ENCODE assay signal across 8 cellular contexts in the genomic region with DNA sequence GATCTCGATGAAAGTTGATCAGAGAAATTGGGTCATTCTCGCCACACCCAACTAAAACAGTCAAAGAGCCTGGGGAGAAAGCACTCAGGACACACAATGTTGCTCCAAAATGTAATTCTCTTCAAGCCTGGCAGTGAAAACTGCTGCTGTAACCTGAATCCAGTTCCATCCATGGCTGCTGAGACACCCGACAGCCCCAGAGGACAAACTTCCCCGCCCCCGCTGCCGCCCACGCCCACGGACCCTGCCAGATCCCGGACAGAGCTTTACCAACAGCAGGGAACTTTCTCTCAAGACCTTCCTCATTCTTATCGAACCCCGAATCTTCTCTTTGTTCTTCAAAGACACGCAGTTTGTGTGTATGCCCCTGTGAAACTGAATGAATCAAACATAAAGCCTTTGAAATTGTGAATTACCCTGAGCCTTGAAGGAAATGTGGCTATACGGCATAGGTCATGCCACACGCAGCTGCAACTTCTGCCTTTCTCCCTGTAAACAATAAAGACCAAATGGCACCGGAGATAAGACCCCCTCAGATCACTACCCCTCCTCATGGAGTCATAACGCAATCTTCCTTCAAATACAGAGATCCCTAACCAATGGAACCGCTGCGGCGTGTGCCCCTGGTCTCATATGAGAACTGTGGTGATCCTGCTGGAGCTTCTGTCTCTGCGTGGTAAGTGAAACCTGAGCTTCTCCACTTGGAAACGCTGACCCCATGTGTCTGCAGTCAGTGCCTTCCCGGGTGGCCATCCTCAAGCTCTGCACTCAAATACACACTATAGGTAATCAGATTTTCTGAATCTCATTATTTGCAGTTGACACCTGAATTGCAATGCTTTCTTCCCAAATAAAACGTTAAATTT. TPM values are rescaled to one million over a fixed set of nuclear protein-coding genes. Genes with fewer than 3 reads are reported as not detected.
DNase-seq lines count a peak whose midpoint lies in the region; ATAC-seq and TF ChIP-seq lines count a peak whose summit lies in the region.

No MANE protein-coding gene starts in this region.

- ATAC-seq in GM19351 (IDR thresholded peaks at IDR 0.05; ENCODE audit: unreplicated experiment), result no peak
- no peak for ATAC-seq in HG03460 (IDR thresholded peaks at IDR 0.05; ENCODE audit: unreplicated experiment)

- H3K9me3 Mint-ChIP-seq in Calu3 (ENCODE audit: low read depth, unreplicated experiment), result peaks cover 2% of the 10 kb centered on the region
- no peaks in the 10 kb centered on the region for H3K9me3 Mint-ChIP-seq in activated T-helper 2 cell treated with anti-CD3 and anti-CD28 coated beads, Interferon-gamma antibody, Interleukin-2, Interleukin-4, amounts not matched to agents 10 μg/mL and 5 μg/mL and 100 μg/mL, durations not matched to agents 14 hours and 24 hours and 36 hours

- no peaks in the 10 kb centered on the region for H3K79me2 ChIP-seq in Karpas-422 (ENCODE audit: low read length)
- H3K79me2 ChIP-seq in hepatocyte, result peaks cover 5% of the 10 kb centered on the region

- no peak for TF ChIP-seq CTCF in Calu3 (IDR thresholded peaks at IDR 0.05; ENCODE audit: unreplicated experiment)
- no peak for TF ChIP-seq CTCF in hepatocyte (IDR thresholded peaks at IDR 0.05; ENCODE audit: poor library complexity)

- H3K4me3 Mint-ChIP-seq in Calu3 (ENCODE audit: low read depth, unreplicated experiment), result peak overlapping the region; percentile 43
- peak overlapping the region; percentile 62 for H3K4me3 Mint-ChIP-seq in activated T-helper 2 cell treated with anti-CD3 and anti-CD28 coated beads, Interferon-gamma antibody, Interleukin-2, Interleukin-4, amounts not matched to agents 10 μg/mL and 5 μg/mL and 100 μg/mL, durations not matched to agents 14 hours and 24 hours and 36 hours (ENCODE audit: low read depth)

- H2AFZ ChIP-seq in Karpas-422 (ENCODE audit: low read length) (peak overlapping the region; percentile 91; the same call in 1 of the 2 replicates), hepatocyte (peak overlapping the region; percentile 40)

- H3K9me2 ChIP-seq in Karpas-422 (replicated peaks; ENCODE audit: insufficient read depth, low read length) (no peaks in the 10 kb centered on the region), hepatocyte (replicated peaks; ENCODE audit: insufficient read depth) (no peaks in the 10 kb centered on the region)

- H3K27me3 Mint-ChIP-seq in Calu3 (ENCODE audit: unreplicated experiment), result peaks cover 12% of the 10 kb centered on the region
- H3K27me3 Mint-ChIP-seq in activated T-helper 2 cell treated with anti-CD3 and anti-CD28 coated beads, Interferon-gamma antibody, Interleukin-2, Interleukin-4, amounts not matched to agents 10 μg/mL and 5 μg/mL and 100 μg/mL, durations not matched to agents 14 hours and 24 hours and 36 hours (ENCODE audit: low read depth), result peaks cover 35% of the 10 kb centered on the region

- H3K27ac ChIP-seq in Karpas-422 (ENCODE audit: low read length) (no peak overlapping the region), hepatocyte (peak overlapping the region; percentile 53)

- H3K4me3 ChIP-seq in Karpas-422 (ENCODE audit: low read length), result no peak overlapping the region
- H3K4me3 ChIP-seq in hepatocyte, result no peak overlapping the region

- H3K9me3 ChIP-seq in Karpas-422 (ENCODE audit: low read length) (no peaks in the 10 kb centered on the region), hepatocyte (ENCODE audit: low read depth) (no peaks in the 10 kb centered on the region)

- H3K9ac ChIP-seq in Karpas-422 (ENCODE audit: low read length), result peak overlapping the region; percentile 47

- WGBS in hepatocyte (ENCODE audit: low lambda C conversion rate, missing lambda C conversion rate), result 24% methylated on average over 19 of the region's 23 CpGs

- CTCF ChIA-PET in Calu3 (lab: Charles Lee), result no interaction called here

- H3K4me1 Mint-ChIP-seq in Calu3 (ENCODE audit: low read depth, unreplicated experiment), result peaks cover 11% of the 10 kb centered on the region
- peaks cover 16% of the 10 kb centered on the region for H3K4me1 Mint-ChIP-seq in activated T-helper 2 cell treated with anti-CD3 and anti-CD28 coated beads, Interferon-gamma antibody, Interleukin-2, Interleukin-4, amounts not matched to agents 10 μg/mL and 5 μg/mL and 100 μg/mL, durations not matched to agents 14 hours and 24 hours and 36 hours (ENCODE audit: low read depth)

- H3K36me3 Mint-ChIP-seq in Calu3 (ENCODE audit: insufficient read depth, unreplicated experiment), result peaks cover 8% of the 10 kb centered on the region
- peaks cover 5% of the 10 kb centered on the region for H3K36me3 Mint-ChIP-seq in activated T-helper 2 cell treated with anti-CD3 and anti-CD28 coated beads, Interferon-gamma antibody, Interleukin-2, Interleukin-4, amounts not matched to agents 10 μg/mL and 5 μg/mL and 100 μg/mL, durations not matched to agents 14 hours and 24 hours and 36 hours (ENCODE audit: low read depth)

- intact Hi-C loops in Calu3 (cut with micrococcal nuclease; ENCODE audit: unreplicated experiment), result no loop called here
- intact Hi-C loops in activated T-helper 2 cell treated with anti-CD3 and anti-CD28 coated beads, Interferon-gamma antibody, Interleukin-2, Interleukin-4, amounts not matched to agents 10 μg/mL and 5 μg/mL and 100 μg/mL, durations not matched to agents 14 hours and 24 hours and 36 hours (cut with micrococcal nuclease), result no loop called here

- no peaks in the 10 kb centered on the region for H3K36me3 ChIP-seq in Karpas-422 (ENCODE audit: insufficient read depth, low read length)
- H3K36me3 ChIP-seq in hepatocyte (replicated peaks; ENCODE audit: insufficient read depth, low read depth), result no peaks in the 10 kb centered on the region

- no peak overlapping the region for H3K27ac Mint-ChIP-seq in Calu3 (ENCODE audit: unreplicated experiment)
- peak overlapping the region; percentile 18 for H3K27ac Mint-ChIP-seq in activated T-helper 2 cell treated with anti-CD3 and anti-CD28 coated beads, Interferon-gamma antibody, Interleukin-2, Interleukin-4, amounts not matched to agents 10 μg/mL and 5 μg/mL and 100 μg/mL, durations not matched to agents 14 hours and 24 hours and 36 hours

- H3K4me2 ChIP-seq in Karpas-422 (ENCODE audit: low read depth, low read length, poor library complexity, severe bottlenecking), result peak overlapping the region; percentile 47
- H3K4me2 ChIP-seq in hepatocyte, result peak overlapping the region; percentile 71

- H4K20me1 ChIP-seq in Karpas-422 (ENCODE audit: insufficient read depth, low read depth, low read length), result no peaks in the 10 kb centered on the region
- H4K20me1 ChIP-seq in hepatocyte (ENCODE audit: insufficient read depth, poor library complexity, severe bottlenecking), result no peaks in the 10 kb centered on the region

- no peak for DNase-seq in Calu3
- DNase-seq in Karpas-422, result no peak
- DNase-seq in activated T-helper 2 cell treated with anti-CD3 and anti-CD28 coated beads, Interferon-gamma antibody, Interleukin-2, Interleukin-4, amounts not matched to agents 10 μg/mL and 5 μg/mL and 100 μg/mL, durations not matched to agents 14 hours and 24 hours and 36 hours (ENCODE audit: low spot score), result no peak
- peak; percentile 34 for DNase-seq in hepatocyte (ENCODE audit: low spot score)
- DNase-seq in stimulated activated CD4-positive, alpha-beta T cell treated with anti-CD3 and anti-CD28 coated beads, Interleukin-4, amount 100 ng/mL, for 24 hours, result peak; percentile 20
- DNase-seq in NCI-H526 treated with DMSO at 0.1 percent for 48 hours (lab: John Stamatoyannopoulos, UW), result no peak

- no TSS peak for BruUV-seq in Calu3 (replicated peaks; lab: Mats Ljungman, UMichigan)

- H3K27me3 ChIP-seq in Karpas-422 (ENCODE audit: low read length) (no peaks in the 10 kb centered on the region), hepatocyte (peaks cover 8% of the 10 kb centered on the region)

- peaks cover 27% of the 10 kb centered on the region for H3K4me1 ChIP-seq in Karpas-422 (ENCODE audit: low read length)
- peaks cover 7% of the 10 kb centered on the region for H3K4me1 ChIP-seq in hepatocyte (ENCODE audit: insufficient read depth)

RNA-seq across cellular contexts. Expression of gene LAMP1, which starts 4.8 kb away (rescaled TPM):
- total RNA-seq in Calu3 (2022) (70.7 and 84.1 TPM in 2 replicates), hepatocyte (156 and 190 TPM in 2 replicates)
- total RNA-seq in Karpas-422 (2014; rRNA removed; shearing (Covaris generic); ENCODE audit: low replicate concordance), result 28.4 and 29.7 TPM in 2 replicates
- 57.7 and 58.4 TPM in 2 replicates for total RNA-seq in activated T-helper 2 cell treated with anti-CD3 and anti-CD28 coated beads, Interferon-gamma antibody, Interleukin-2, Interleukin-4, amounts not matched to agents 10 μg/mL and 5 μg/mL and 100 μg/mL, durations not matched to agents 14 hours and 24 hours and 36 hours
- 230 and 233 TPM in 2 replicates for polyA plus RNA-seq in hepatocyte

Comparison
In these comparisons a context has a peak if more than half of its experiments do, and no peak if none do; other contexts are left out.
1. DNase-seq: peak in hepatocyte (single experiment) and stimulated activated CD4-positive, alpha-beta T cell treated with anti-CD3 and anti-CD28 coated beads, Interleukin-4, amount 100 ng/mL, for 24 hours (single experiment); none in Calu3 (single experiment), Karpas-422 (single experiment), activated T-helper 2 cell treated with anti-CD3 and anti-CD28 coated beads, Interferon-gamma antibody, Interleukin-2, Interleukin-4, amounts not matched to agents 10 μg/mL and 5 μg/mL and 100 μg/mL, durations not matched to agents 14 hours and 24 hours and 36 hours (single experiment) and NCI-H526 treated with DMSO at 0.1 percent for 48 hours (single experiment).